24 cellular contexts compared by ENCODE assay signal in genomic region chr12:107590369-107591094, GRCh38.
"Had no signal": no experiment of that assay in that cellular context is flagged by ENCODE, and none has a peak within 500 bp of the region (broad histone marks: within the 10 kb centered on the region; RNA-seq: fewer than 3 reads in every experiment).

No MANE protein-coding gene starts in this region.

- H3K36me3 ChIP-seq: gastroesophageal sphincter, spleen, thoracic aorta, vagina, WERI-Rb-1 had no signal

- H3K9me3 ChIP-seq: vagina had no signal

- DNase-seq: activated CD4-positive, alpha-beta T cell treated with anti-CD3 and anti-CD28 coated beads, Interleukin-2, amount 10 ng/mL, durations not matched to agents 7 days and 5 days; activated CD4-positive, CD25-positive, alpha-beta regulatory T cell treated with anti-CD3 and anti-CD28 coated beads, Interleukin-2, amount 50 U/mL, for 72 hours; activated CD8-positive, alpha-beta T cell treated with anti-CD3 and anti-CD28 coated beads for 36 hours; activated gamma-delta T cell treated with Interleukin-2 at 50 U/mL for 16 hours; activated T-cell treated with anti-CD3 and anti-CD28 coated beads, Interleukin-2, amount 50 U/mL, for 1 hour; aorta; endodermal cell; esophagus squamous epithelium; head of caudate nucleus; kidney; mammary epithelial cell; mucosa of descending colon; occipital lobe; spleen; stimulated activated CD4-positive, alpha-beta T cell treated with anti-CD3 and anti-CD28 coated beads, Interleukin-4, amount 100 ng/mL, for 1 hour; stimulated activated naive CD4-positive, alpha-beta T cell; T-cell; WERI-Rb-1 had no signal

- H3K4me3 ChIP-seq: dorsolateral prefrontal cortex, esophagus squamous epithelium, gastroesophageal sphincter, mucosa of descending colon, spleen, thoracic aorta, vagina had no signal

- H3K4me1 ChIP-seq: esophagus squamous epithelium, gastroesophageal sphincter, spleen, vagina had no signal

- ATAC-seq: activated CD8-positive, alpha-beta T cell treated with anti-CD3 and anti-CD28 coated beads for 36 hours; activated naive CD4-positive, alpha-beta T cell treated with anti-CD3 and anti-CD28 coated beads, Interleukin-2, amount 50 U/mL, for 72 hours; gastroesophageal sphincter; mucosa of descending colon; T-cell had no signal

- H3K27ac ChIP-seq: dorsolateral prefrontal cortex, esophagus squamous epithelium, gastroesophageal sphincter, spleen, thoracic aorta, vagina, WERI-Rb-1 had no signal

- FAIRE-seq: colon, kidney had no signal

- H3K27me3 ChIP-seq: esophagus squamous epithelium, spleen, vagina had no signal
